Comparison of ENCODE assay signal across 9 cellular contexts in genomic region chr6:14542670-14543366, GRCh38.
DNase-seq lines count a peak whose midpoint lies in the region; ATAC-seq and TF ChIP-seq lines count a peak whose summit lies in the region.
"Had no signal": no experiment of that assay in that cellular context is flagged by ENCODE, and none has a peak within 500 bp of the region (broad histone marks: within the 10 kb centered on the region; RNA-seq: fewer than 3 reads in every experiment).

No MANE protein-coding gene starts in this region.

- H3K4me1 Mint-ChIP-seq in activated naive CD8-positive, alpha-beta T cell treated with anti-CD3 and anti-CD28 coated beads for 36 hours = peaks cover 27% of the 10 kb centered on the region

- H3K27ac ChIP-seq in WERI-Rb-1 = no peak overlapping the region
- H3K27ac ChIP-seq: thoracic aorta had no signal

- TF ChIP-seq POLR2A in NB4 (IDR thresholded peaks at IDR 0.05; ENCODE audit: extremely low read depth, insufficient read length) = no peak

- H3K36me3 ChIP-seq in skeletal muscle satellite cell (ENCODE audit: insufficient read depth, low read length) (no peaks in the 10 kb centered on the region), WERI-Rb-1 (no peaks in the 10 kb centered on the region)
- H3K36me3 ChIP-seq: thoracic aorta had no signal

- no peak overlapping the region for H3K4me3 Mint-ChIP-seq in activated naive CD8-positive, alpha-beta T cell treated with anti-CD3 and anti-CD28 coated beads for 36 hours

- H3K9me3 Mint-ChIP-seq in activated naive CD8-positive, alpha-beta T cell treated with anti-CD3 and anti-CD28 coated beads for 36 hours = peaks cover 3% of the 10 kb centered on the region

- H3K27me3 ChIP-seq in skeletal muscle satellite cell (ENCODE audit: control insufficient read depth, insufficient read depth, low read length) (no peaks in the 10 kb centered on the region), WERI-Rb-1 (ENCODE audit: insufficient read depth, low read depth, severe bottlenecking) (no peaks in the 10 kb centered on the region)

- H3K4me3 ChIP-seq in NB4 (ENCODE audit: low read depth, low read length) (no peak overlapping the region), skeletal muscle satellite cell (ENCODE audit: low read length) (no peak overlapping the region), WERI-Rb-1 (ENCODE audit: low read depth, low read length) (no peak overlapping the region)
- H3K4me3 ChIP-seq: thoracic aorta had no signal

- H3K4me1 ChIP-seq in skeletal muscle satellite cell (ENCODE audit: control insufficient read depth, insufficient read depth, low read length) = peaks cover 29% of the 10 kb centered on the region

- H3K36me3 Mint-ChIP-seq in activated naive CD8-positive, alpha-beta T cell treated with anti-CD3 and anti-CD28 coated beads for 36 hours = no peaks in the 10 kb centered on the region

- peak overlapping the region; percentile 15 for H3K4me2 ChIP-seq in skeletal muscle satellite cell (ENCODE audit: low read length)

- DNase-seq in AG08396 (ENCODE audit: low spot score) (peak; percentile 77), NB4 (ENCODE audit: low read depth) (peak; percentile 52), WERI-Rb-1 (no peak), GM19238 (ENCODE audit: insufficient read length, low spot score) (no peak), NCI-H1436 treated with DMSO at 0.1 percent for 48 hours (lab: John Stamatoyannopoulos, UW) (no peak)
- peak; percentile 76 for DNase-seq in activated naive CD8-positive, alpha-beta T cell treated with anti-CD3 and anti-CD28 coated beads for 36 hours

- H3K9ac ChIP-seq in skeletal muscle satellite cell (ENCODE audit: low read depth, low read length) = no peak overlapping the region

- TF ChIP-seq CTCF in NB4 (IDR thresholded peaks at IDR 0.05; ENCODE audit: low read depth, low read length) (no peak), WERI-Rb-1 (IDR thresholded peaks at IDR 0.05; ENCODE audit: low read depth, low read length) (no peak)

- peak overlapping the region; percentile 59 for H3K27ac Mint-ChIP-seq in activated naive CD8-positive, alpha-beta T cell treated with anti-CD3 and anti-CD28 coated beads for 36 hours

- ATAC-seq in GM19438 (IDR thresholded peaks at IDR 0.05; ENCODE audit: low read depth, unreplicated experiment) = peak; percentile 68

- H3K9me3 ChIP-seq in skeletal muscle satellite cell (replicated peaks; ENCODE audit: low read length) (no peaks in the 10 kb centered on the region), WERI-Rb-1 (ENCODE audit: severe bottlenecking) (no peaks in the 10 kb centered on the region)
- H3K9me3 ChIP-seq: thoracic aorta had no signal

- no peaks in the 10 kb centered on the region for H3K27me3 Mint-ChIP-seq in activated naive CD8-positive, alpha-beta T cell treated with anti-CD3 and anti-CD28 coated beads for 36 hours

Comparison
In these comparisons a context has a peak if more than half of its experiments do, and no peak if none do; other contexts are left out.
1. DNase-seq: peak in AG08396 (single experiment), NB4 (single experiment) and activated naive CD8-positive, alpha-beta T cell treated with anti-CD3 and anti-CD28 coated beads for 36 hours (single experiment); none in WERI-Rb-1 (single experiment), GM19238 (single experiment) and NCI-H1436 treated with DMSO at 0.1 percent for 48 hours (single experiment).